In genomic region chr11:6328321-6328720, GRCh38 we compare ENCODE assay signal across 24 cellular contexts.
"Had no signal": no experiment of that assay in that cellular context is flagged by ENCODE, and none has a peak within 500 bp of the region (broad histone marks: within the 10 kb centered on the region; RNA-seq: fewer than 3 reads in every experiment).

No MANE protein-coding gene starts in this region.

- H3K9ac ChIP-seq: neural progenitor cell had no signal

- H3K9me3 ChIP-seq: adrenal gland, body of pancreas, colonic mucosa, esophagus muscularis mucosa, gastrocnemius medialis, heart right ventricle, ovary, sigmoid colon, thyroid gland had no signal

- H3K27me3 ChIP-seq: adrenal gland, body of pancreas, colonic mucosa, esophagus muscularis mucosa, gastrocnemius medialis, heart right ventricle, neural progenitor cell, ovary, sigmoid colon, thyroid gland had no signal

- H3K4me1 ChIP-seq: colonic mucosa, thyroid gland had no signal

- H3K4me2 ChIP-seq: neural progenitor cell had no signal

- H3K27ac ChIP-seq: adrenal gland, body of pancreas, colonic mucosa, esophagus muscularis mucosa, gastrocnemius medialis, neural progenitor cell, ovary, sigmoid colon, thyroid gland, VCaP had no signal

- H3K36me3 ChIP-seq: adrenal gland, colonic mucosa, gastrocnemius medialis, neural progenitor cell, ovary, thyroid gland had no signal

- H3K4me3 ChIP-seq: adrenal gland, body of pancreas, colonic mucosa, esophagus muscularis mucosa, gastrocnemius medialis, heart right ventricle, neural progenitor cell, ovary, sigmoid colon, thyroid gland had no signal

- ATAC-seq: activated CD8-positive, alpha-beta memory T cell treated with anti-CD3 and anti-CD28 coated beads, Interleukin-2, amount 10 ng/mL, durations not matched to agents 7 days and 5 days; body of pancreas; gastrocnemius medialis; left lobe of liver; stimulated activated memory B cell treated with anti-CD40 and anti-IgM and Interleukin-4, amounts not matched to agents 10 μg/mL and 1 μg/mL and 100 μg/mL, for 72 hours had no signal

- DNase-seq: activated CD4-positive, alpha-beta memory T cell treated with anti-CD3 and anti-CD28 coated beads for 36 hours; activated CD8-positive, alpha-beta memory T cell treated with anti-CD3 and anti-CD28 coated beads, Interleukin-2, amount 10 ng/mL, durations not matched to agents 7 days and 5 days; activated effector memory CD4-positive, alpha-beta T cell treated with Interleukin-2 at 50 U/mL for 16 hours; activated naive CD4-positive, alpha-beta T cell treated with anti-CD3 and anti-CD28 coated beads, Interleukin-2, amount 50 U/mL, for 16 hours; activated T-cell treated with anti-CD3 and anti-CD28 coated beads, Interleukin-2, amount 50 U/mL, for 24 hours; adrenal gland; body of pancreas; caudate nucleus; colonic mucosa; gastrocnemius medialis; heart right ventricle; mammary epithelial cell; naive B cell; ovary; sigmoid colon; stimulated activated CD4-positive, alpha-beta T cell treated with anti-CD3 and anti-CD28 coated beads, Interleukin-12 subunit alpha, Interleukin-12 subunit beta, amount 100 ng/mL, for 4 hours; stimulated activated CD4-positive, alpha-beta T cell treated with anti-CD3 and anti-CD28 coated beads, Interleukin-2, amount 100 ng/mL, for 24 hours; T-helper 1 cell; thyroid gland had no signal

- H2AFZ ChIP-seq: neural progenitor cell had no signal
